1 cellular context compared by ENCODE assay signal in the genomic region with DNA sequence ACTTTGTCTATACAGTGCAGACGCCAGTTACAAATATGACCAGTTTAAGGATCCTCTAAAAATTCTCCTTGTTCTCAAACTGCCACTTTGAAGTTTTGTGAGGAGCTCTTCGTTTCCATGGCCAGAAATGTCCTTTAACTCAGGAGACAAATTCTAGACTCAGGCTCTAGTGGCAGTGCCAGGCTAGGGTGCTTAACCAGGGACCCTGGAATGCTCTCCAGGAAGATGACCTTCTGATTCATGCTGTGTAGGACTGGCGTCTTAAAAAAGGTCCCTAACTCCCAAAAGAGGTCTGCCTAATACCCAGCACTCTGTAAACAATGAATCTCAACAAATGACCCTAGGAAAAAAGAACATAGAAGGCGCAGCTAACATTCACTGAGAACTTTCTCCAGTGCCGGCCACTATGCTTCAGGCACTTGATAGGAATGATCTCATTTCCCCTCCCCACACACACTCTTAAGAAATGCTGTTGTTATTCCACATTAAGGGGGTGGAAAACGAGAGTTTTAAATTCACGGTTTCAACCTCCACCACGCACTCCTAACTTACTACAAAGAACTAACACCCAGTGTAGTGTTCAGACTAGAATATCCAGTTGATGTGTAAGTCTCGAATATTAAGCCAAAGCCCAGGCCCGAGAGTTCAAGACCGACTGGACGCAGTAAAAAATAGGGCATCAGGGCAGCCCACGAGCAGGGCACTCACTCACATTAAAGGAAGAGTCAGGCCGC.
TF ChIP-seq lines count a peak whose summit lies in the region.

No MANE protein-coding gene starts in this region.

TF ChIP-seq in endothelial cell of umbilical vein, 7 proteins besides CTCF, POLR2A, EP300 and RAD21:
- TF ChIP-seq EZH2 (IDR thresholded peaks at IDR 0.05; ENCODE audit: borderline replicate concordance, low read depth, low read length, severe bottlenecking), result no peak
- peak; percentile 20 for TF ChIP-seq JUN (IDR thresholded peaks at IDR 0.05; ENCODE audit: borderline replicate concordance, insufficient read depth, insufficient read length, low read depth)
- TF ChIP-seq FOS (IDR thresholded peaks at IDR 0.05; ENCODE audit: borderline replicate concordance, insufficient read depth, low read length), result no peak
- TF ChIP-seq GATA2 (IDR thresholded peaks at IDR 0.05; ENCODE audit: insufficient read depth, insufficient read length, low read depth, low read length), result no peak
